1 cellular context compared by ENCODE assay signal in genomic region chr20:22536141-22536828, GRCh38.
TF ChIP-seq lines count a peak whose summit lies in the region.

No MANE protein-coding gene starts in this region.

TF ChIP-seq in HepG2, 621 proteins besides CTCF, POLR2A, EP300 and RAD21 (continued from another document):
- TF ChIP-seq, protein P1, sequence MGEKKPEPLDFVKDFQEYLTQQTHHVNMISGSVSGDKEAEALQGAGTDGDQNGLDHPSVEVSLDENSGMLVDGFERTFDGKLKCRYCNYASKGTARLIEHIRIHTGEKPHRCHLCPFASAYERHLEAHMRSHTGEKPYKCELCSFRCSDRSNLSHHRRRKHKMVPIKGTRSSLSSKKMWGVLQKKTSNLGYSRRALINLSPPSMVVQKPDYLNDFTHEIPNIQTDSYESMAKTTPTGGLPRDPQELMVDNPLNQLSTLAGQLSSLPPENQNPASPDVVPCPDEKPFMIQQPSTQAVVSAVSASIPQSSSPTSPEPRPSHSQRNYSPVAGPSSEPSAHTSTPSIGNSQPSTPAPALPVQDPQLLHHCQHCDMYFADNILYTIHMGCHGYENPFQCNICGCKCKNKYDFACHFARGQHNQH (CRISPR knock-in tag; IDR thresholded peaks at IDR 0.05), result no peak
- no peak for TF ChIP-seq TBX3 (IDR thresholded peaks at IDR 0.05; ENCODE audit: borderline replicate concordance)
- TF ChIP-seq IRF2 (CRISPR knock-in tag; IDR thresholded peaks at IDR 0.05), result no peak
- no peak for TF ChIP-seq PRDM10 (CRISPR knock-in tag; IDR thresholded peaks at IDR 0.05; ENCODE audit: low read depth)
- TF ChIP-seq, protein P2, sequence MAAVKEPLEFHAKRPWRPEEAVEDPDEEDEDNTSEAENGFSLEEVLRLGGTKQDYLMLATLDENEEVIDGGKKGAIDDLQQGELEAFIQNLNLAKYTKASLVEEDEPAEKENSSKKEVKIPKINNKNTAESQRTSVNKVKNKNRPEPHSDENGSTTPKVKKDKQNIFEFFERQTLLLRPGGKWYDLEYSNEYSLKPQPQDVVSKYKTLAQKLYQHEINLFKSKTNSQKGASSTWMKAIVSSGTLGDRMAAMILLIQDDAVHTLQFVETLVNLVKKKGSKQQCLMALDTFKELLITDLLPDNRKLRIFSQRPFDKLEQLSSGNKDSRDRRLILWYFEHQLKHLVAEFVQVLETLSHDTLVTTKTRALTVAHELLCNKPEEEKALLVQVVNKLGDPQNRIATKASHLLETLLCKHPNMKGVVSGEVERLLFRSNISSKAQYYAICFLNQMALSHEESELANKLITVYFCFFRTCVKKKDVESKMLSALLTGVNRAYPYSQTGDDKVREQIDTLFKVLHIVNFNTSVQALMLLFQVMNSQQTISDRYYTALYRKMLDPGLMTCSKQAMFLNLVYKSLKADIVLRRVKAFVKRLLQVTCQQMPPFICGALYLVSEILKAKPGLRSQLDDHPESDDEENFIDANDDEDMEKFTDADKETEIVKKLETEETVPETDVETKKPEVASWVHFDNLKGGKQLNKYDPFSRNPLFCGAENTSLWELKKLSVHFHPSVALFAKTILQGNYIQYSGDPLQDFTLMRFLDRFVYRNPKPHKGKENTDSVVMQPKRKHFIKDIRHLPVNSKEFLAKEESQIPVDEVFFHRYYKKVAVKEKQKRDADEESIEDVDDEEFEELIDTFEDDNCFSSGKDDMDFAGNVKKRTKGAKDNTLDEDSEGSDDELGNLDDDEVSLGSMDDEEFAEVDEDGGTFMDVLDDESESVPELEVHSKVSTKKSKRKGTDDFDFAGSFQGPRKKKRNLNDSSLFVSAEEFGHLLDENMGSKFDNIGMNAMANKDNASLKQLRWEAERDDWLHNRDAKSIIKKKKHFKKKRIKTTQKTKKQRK (IDR thresholded peaks at IDR 0.05; ENCODE audit: low read length), result no peak
- TF ChIP-seq, protein P3, sequence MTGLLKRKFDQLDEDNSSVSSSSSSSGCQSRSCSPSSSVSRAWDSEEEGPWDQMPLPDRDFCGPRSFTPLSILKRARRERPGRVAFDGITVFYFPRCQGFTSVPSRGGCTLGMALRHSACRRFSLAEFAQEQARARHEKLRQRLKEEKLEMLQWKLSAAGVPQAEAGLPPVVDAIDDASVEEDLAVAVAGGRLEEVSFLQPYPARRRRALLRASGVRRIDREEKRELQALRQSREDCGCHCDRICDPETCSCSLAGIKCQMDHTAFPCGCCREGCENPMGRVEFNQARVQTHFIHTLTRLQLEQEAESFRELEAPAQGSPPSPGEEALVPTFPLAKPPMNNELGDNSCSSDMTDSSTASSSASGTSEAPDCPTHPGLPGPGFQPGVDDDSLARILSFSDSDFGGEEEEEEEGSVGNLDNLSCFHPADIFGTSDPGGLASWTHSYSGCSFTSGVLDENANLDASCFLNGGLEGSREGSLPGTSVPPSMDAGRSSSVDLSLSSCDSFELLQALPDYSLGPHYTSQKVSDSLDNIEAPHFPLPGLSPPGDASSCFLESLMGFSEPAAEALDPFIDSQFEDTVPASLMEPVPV (CRISPR knock-in tag; IDR thresholded peaks at IDR 0.05), result no peak
- no peak for TF ChIP-seq ZNF782 (CRISPR knock-in tag; IDR thresholded peaks at IDR 0.05; ENCODE audit: borderline replicate concordance)
- 0 out of 2 replicates have a peak, but pooled peaks have one; percentile 5 for TF ChIP-seq NR2C2 (CRISPR knock-in tag; IDR thresholded peaks at IDR 0.05; ENCODE audit: borderline replicate concordance)
- no peak for TF ChIP-seq MXI1 (IDR thresholded peaks at IDR 0.05; ENCODE audit: borderline replicate concordance, low read depth, low read length)
- TF ChIP-seq TCF12 (IDR thresholded peaks at IDR 0.05), result no peak
- TF ChIP-seq TCF12 (CRISPR knock-in tag; IDR thresholded peaks at IDR 0.05), result no peak
- TF ChIP-seq ZBTB26 (CRISPR knock-in tag; IDR thresholded peaks at IDR 0.05; ENCODE audit: borderline replicate concordance), result no peak
- TF ChIP-seq SSRP1 (CRISPR knock-in tag; IDR thresholded peaks at IDR 0.05), result no peak
- TF ChIP-seq, protein P4, sequence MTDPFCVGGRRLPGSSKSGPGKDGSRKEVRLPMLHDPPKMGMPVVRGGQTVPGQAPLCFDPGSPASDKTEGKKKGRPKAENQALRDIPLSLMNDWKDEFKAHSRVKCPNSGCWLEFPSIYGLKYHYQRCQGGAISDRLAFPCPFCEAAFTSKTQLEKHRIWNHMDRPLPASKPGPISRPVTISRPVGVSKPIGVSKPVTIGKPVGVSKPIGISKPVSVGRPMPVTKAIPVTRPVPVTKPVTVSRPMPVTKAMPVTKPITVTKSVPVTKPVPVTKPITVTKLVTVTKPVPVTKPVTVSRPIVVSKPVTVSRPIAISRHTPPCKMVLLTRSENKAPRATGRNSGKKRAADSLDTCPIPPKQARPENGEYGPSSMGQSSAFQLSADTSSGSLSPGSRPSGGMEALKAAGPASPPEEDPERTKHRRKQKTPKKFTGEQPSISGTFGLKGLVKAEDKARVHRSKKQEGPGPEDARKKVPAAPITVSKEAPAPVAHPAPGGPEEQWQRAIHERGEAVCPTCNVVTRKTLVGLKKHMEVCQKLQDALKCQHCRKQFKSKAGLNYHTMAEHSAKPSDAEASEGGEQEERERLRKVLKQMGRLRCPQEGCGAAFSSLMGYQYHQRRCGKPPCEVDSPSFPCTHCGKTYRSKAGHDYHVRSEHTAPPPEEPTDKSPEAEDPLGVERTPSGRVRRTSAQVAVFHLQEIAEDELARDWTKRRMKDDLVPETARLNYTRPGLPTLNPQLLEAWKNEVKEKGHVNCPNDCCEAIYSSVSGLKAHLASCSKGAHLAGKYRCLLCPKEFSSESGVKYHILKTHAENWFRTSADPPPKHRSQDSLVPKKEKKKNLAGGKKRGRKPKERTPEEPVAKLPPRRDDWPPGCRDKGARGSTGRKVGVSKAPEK (CRISPR knock-in tag; IDR thresholded peaks at IDR 0.05; ENCODE audit: borderline replicate concordance), result no peak
- TF ChIP-seq, protein P5, sequence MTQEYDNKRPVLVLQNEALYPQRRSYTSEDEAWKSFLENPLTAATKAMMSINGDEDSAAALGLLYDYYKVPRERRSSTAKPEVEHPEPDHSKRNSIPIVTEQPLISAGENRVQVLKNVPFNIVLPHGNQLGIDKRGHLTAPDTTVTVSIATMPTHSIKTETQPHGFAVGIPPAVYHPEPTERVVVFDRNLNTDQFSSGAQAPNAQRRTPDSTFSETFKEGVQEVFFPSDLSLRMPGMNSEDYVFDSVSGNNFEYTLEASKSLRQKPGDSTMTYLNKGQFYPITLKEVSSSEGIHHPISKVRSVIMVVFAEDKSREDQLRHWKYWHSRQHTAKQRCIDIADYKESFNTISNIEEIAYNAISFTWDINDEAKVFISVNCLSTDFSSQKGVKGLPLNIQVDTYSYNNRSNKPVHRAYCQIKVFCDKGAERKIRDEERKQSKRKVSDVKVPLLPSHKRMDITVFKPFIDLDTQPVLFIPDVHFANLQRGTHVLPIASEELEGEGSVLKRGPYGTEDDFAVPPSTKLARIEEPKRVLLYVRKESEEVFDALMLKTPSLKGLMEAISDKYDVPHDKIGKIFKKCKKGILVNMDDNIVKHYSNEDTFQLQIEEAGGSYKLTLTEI (CRISPR knock-in tag; conservative IDR thresholded peaks at IDR 0.05), result no peak
- TF ChIP-seq ESRRA (CRISPR knock-in tag; IDR thresholded peaks at IDR 0.05; ENCODE audit: low read depth), result peak; percentile 83
- no peak for TF ChIP-seq ZNF776 (CRISPR knock-in tag; IDR thresholded peaks at IDR 0.05)
- TF ChIP-seq ZNF430 (CRISPR knock-in tag; IDR thresholded peaks at IDR 0.05), result peak; percentile 40; the same call in 1 of the 2 replicates
- 0 out of 2 replicates have a peak, but pooled peaks have one; percentile 6 for TF ChIP-seq SOX5 (CRISPR knock-in tag; IDR thresholded peaks at IDR 0.05; ENCODE audit: borderline replicate concordance)
- no peak for TF ChIP-seq ZFX (CRISPR knock-in tag; IDR thresholded peaks at IDR 0.05; ENCODE audit: low read depth)
- TF ChIP-seq NFIB (CRISPR knock-in tag; IDR thresholded peaks at IDR 0.05; ENCODE audit: borderline replicate concordance), result no peak
- no peak for TF ChIP-seq USF2 (IDR thresholded peaks at IDR 0.05; ENCODE audit: low read depth, low read length)
- no peak for TF ChIP-seq USF2 (CRISPR knock-in tag; IDR thresholded peaks at IDR 0.05; ENCODE audit: borderline replicate concordance)
- TF ChIP-seq THAP11 (CRISPR knock-in tag; IDR thresholded peaks at IDR 0.05), result 0 out of 2 replicates have a peak, but pooled peaks have one; percentile 10
- TF ChIP-seq ZNF614 (CRISPR knock-in tag; IDR thresholded peaks at IDR 0.05; ENCODE audit: borderline replicate concordance), result 0 out of 2 replicates have a peak, but pooled peaks have one; percentile 22
- TF ChIP-seq HINFP (CRISPR knock-in tag; IDR thresholded peaks at IDR 0.05; ENCODE audit: low read depth), result peak; percentile 45; the same call in 1 of the 2 replicates
- TF ChIP-seq GZF1 (CRISPR knock-in tag; IDR thresholded peaks at IDR 0.05), result no peak
- no peak for TF ChIP-seq ZNF660 (CRISPR knock-in tag; IDR thresholded peaks at IDR 0.05; ENCODE audit: borderline replicate concordance, low read depth)
- TF ChIP-seq ZNF337 (CRISPR knock-in tag; IDR thresholded peaks at IDR 0.05; ENCODE audit: borderline replicate concordance, low read depth), result no peak
- no peak for TF ChIP-seq ZNF44 (CRISPR knock-in tag; IDR thresholded peaks at IDR 0.05)
- TF ChIP-seq ZNF891 (CRISPR knock-in tag; IDR thresholded peaks at IDR 0.05), result no peak
TF ChIP-seq in HepG2: peak in this region for 23.
